ENCODE assay signal across 23 cellular contexts in genomic region chr11:19559746-19560145, GRCh38.
"Had no signal": no experiment of that assay in that cellular context is flagged by ENCODE, and none has a peak within 500 bp of the region (broad histone marks: within the 10 kb centered on the region; RNA-seq: fewer than 3 reads in every experiment).

No MANE protein-coding gene starts in this region.

- H3K27me3 ChIP-seq: adrenal gland, breast epithelium, MG63 had no signal

- H3K27ac Mint-ChIP-seq: activated CD4-positive, alpha-beta memory T cell treated with anti-CD3 and anti-CD28 coated beads for 36 hours; activated CD4-positive, alpha-beta T cell treated with anti-CD3 and anti-CD28 coated beads, Interleukin-2, amount 10 ng/mL, durations not matched to agents 7 days and 5 days; activated naive CD8-positive, alpha-beta T cell treated with anti-CD3 and anti-CD28 coated beads, Interleukin-2, amount 10 ng/mL, durations not matched to agents 7 days and 5 days; activated T-cell treated with anti-CD3 and anti-CD28 coated beads, Interleukin-2, amount 50 U/mL, for 72 hours had no signal

- H3K4me3 Mint-ChIP-seq: activated CD4-positive, alpha-beta memory T cell treated with anti-CD3 and anti-CD28 coated beads for 36 hours; activated CD4-positive, alpha-beta T cell treated with anti-CD3 and anti-CD28 coated beads, Interleukin-2, amount 10 ng/mL, durations not matched to agents 7 days and 5 days; activated naive CD8-positive, alpha-beta T cell treated with anti-CD3 and anti-CD28 coated beads, Interleukin-2, amount 10 ng/mL, durations not matched to agents 7 days and 5 days; activated T-cell treated with anti-CD3 and anti-CD28 coated beads, Interleukin-2, amount 50 U/mL, for 72 hours had no signal

- H3K27ac ChIP-seq: adrenal gland, breast epithelium, VCaP had no signal

- H3K36me3 Mint-ChIP-seq: activated CD4-positive, alpha-beta memory T cell treated with anti-CD3 and anti-CD28 coated beads for 36 hours; activated naive CD8-positive, alpha-beta T cell treated with anti-CD3 and anti-CD28 coated beads, Interleukin-2, amount 10 ng/mL, durations not matched to agents 7 days and 5 days had no signal

- H3K4me1 ChIP-seq: adrenal gland had no signal

- DNase-seq: activated CD4-positive, alpha-beta memory T cell treated with anti-CD3 and anti-CD28 coated beads for 36 hours; activated CD4-positive, alpha-beta T cell treated with anti-CD3 and anti-CD28 coated beads, Interleukin-2, amount 10 ng/mL, durations not matched to agents 7 days and 5 days; activated CD4-positive, CD25-positive, alpha-beta regulatory T cell; activated CD8-positive, alpha-beta memory T cell treated with anti-CD3 and anti-CD28 coated beads, Interleukin-2, amount 50 U/mL, for 4 hours; activated naive CD4-positive, alpha-beta T cell treated with anti-CD3 and anti-CD28 coated beads, Interleukin-2, amount 50 U/mL, for 16 hours; activated naive CD8-positive, alpha-beta T cell treated with anti-CD3 and anti-CD28 coated beads, Interleukin-2, amount 10 ng/mL, durations not matched to agents 7 days and 5 days; activated T-cell treated with anti-CD3 and anti-CD28 coated beads, Interleukin-2, amount 50 U/mL, for 72 hours; anterior cingulate cortex; caudate nucleus; MG63; MV-4-11; NCI-H1092 treated with DMSO at 0.1 percent for 48 hours; NCI-H1417 treated with DMSO at 0.1 percent for 48 hours; NCI-H1694; NCI-H2029 treated with DMSO at 0.1 percent for 48 hours; NK-92 treated with Interleukin-12 subunit alpha and Interleukin-12 subunit beta, amount 100 ng/mL, for 24 hours; OCI-M1; SHP77 treated with DMSO at 0.1 percent for 48 hours; T-helper 1 cell had no signal

- H3K9me3 Mint-ChIP-seq: activated CD4-positive, alpha-beta memory T cell treated with anti-CD3 and anti-CD28 coated beads for 36 hours; activated CD4-positive, alpha-beta T cell treated with anti-CD3 and anti-CD28 coated beads, Interleukin-2, amount 10 ng/mL, durations not matched to agents 7 days and 5 days; activated naive CD8-positive, alpha-beta T cell treated with anti-CD3 and anti-CD28 coated beads, Interleukin-2, amount 10 ng/mL, durations not matched to agents 7 days and 5 days; activated T-cell treated with anti-CD3 and anti-CD28 coated beads, Interleukin-2, amount 50 U/mL, for 72 hours had no signal

- H3K4me3 ChIP-seq: adrenal gland, breast epithelium, MG63 had no signal

- H3K36me3 ChIP-seq: adrenal gland, breast epithelium, MG63 had no signal

- H3K9me3 ChIP-seq: adrenal gland, breast epithelium, MG63 had no signal

- H3K4me1 Mint-ChIP-seq: activated CD4-positive, alpha-beta T cell treated with anti-CD3 and anti-CD28 coated beads, Interleukin-2, amount 10 ng/mL, durations not matched to agents 7 days and 5 days had no signal

- ATAC-seq: activated T-cell treated with anti-CD3 and anti-CD28 coated beads, Interleukin-2, amount 50 U/mL, for 72 hours; Panc1 had no signal
